ENCODE assay signal across 17 cellular contexts in the genomic region with DNA sequence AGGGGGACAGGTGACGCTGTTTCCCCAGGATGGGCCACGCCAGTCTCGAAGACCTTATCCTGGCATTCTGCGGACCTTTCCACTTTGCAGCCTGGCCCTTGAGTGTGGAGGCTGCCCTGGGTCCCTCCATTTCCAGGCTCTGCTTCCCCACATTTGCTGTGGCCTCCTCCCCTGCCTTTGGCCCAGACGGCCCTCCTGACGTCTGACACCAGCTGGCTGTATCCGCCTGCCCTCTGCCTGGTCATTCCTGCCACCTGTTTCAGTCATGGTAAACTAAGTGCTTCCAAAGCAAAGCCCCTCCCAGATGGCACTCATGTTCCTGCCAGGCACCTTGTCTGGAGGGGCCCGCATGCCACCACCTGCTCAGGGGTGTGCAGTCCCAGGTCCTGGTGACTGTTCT.
"Had no signal": no experiment of that assay in that cellular context is flagged by ENCODE, and none has a peak within 500 bp of the region (broad histone marks: within the 10 kb centered on the region; RNA-seq: fewer than 3 reads in every experiment).

No MANE protein-coding gene starts in this region.

- H3K4me1 ChIP-seq: left lung, pancreas, psoas muscle, right atrium auricular region had no signal

- H3K27me3 ChIP-seq: neutrophil, pancreas, right atrium auricular region, upper lobe of left lung had no signal

- H3K36me3 ChIP-seq: left lung, neutrophil, pancreas, right atrium auricular region, upper lobe of left lung had no signal

- FAIRE-seq: pancreas had no signal

- H3K4me3 ChIP-seq: left lung, pancreas, psoas muscle, right atrium auricular region, upper lobe of left lung had no signal

- ATAC-seq: left lung; natural killer cell; pancreas; psoas muscle; stimulated activated naive CD8-positive, alpha-beta T cell treated with anti-CD3 and anti-CD28 coated beads, Interleukin-15, Interleukin-2, amounts not matched to agents 100 U/mL and 50 U/mL, for 24 hours had no signal

- H3K9me3 ChIP-seq: neutrophil, pancreas had no signal

- H3K27ac ChIP-seq: left lung, neutrophil, pancreas, psoas muscle, right atrium auricular region, upper lobe of left lung had no signal

- DNase-seq: activated CD4-positive, alpha-beta T cell treated with anti-CD3 and anti-CD28 coated beads for 1 hour; activated gamma-delta T cell treated with Interleukin-2 at 50 U/mL for 16 hours; activated T-cell treated with anti-CD3 and anti-CD28 coated beads, Interleukin-2, amount 50 U/mL, for 1 hour; aorta; dermis blood vessel endothelial cell; effector memory CD4-positive, alpha-beta T cell; foreskin melanocyte; left lung; natural killer cell; pancreas; stimulated activated CD4-positive, alpha-beta T cell treated with anti-CD3 and anti-CD28 coated beads, Interleukin-4, amount 100 ng/mL, for 24 hours; stimulated activated naive CD8-positive, alpha-beta T cell treated with anti-CD3 and anti-CD28 coated beads, Interleukin-15, Interleukin-2, amounts not matched to agents 100 U/mL and 50 U/mL, for 24 hours; T-helper 9 cell; upper lobe of left lung had no signal
